Comparison of ENCODE assay signal across 9 cellular contexts in the genomic region with DNA sequence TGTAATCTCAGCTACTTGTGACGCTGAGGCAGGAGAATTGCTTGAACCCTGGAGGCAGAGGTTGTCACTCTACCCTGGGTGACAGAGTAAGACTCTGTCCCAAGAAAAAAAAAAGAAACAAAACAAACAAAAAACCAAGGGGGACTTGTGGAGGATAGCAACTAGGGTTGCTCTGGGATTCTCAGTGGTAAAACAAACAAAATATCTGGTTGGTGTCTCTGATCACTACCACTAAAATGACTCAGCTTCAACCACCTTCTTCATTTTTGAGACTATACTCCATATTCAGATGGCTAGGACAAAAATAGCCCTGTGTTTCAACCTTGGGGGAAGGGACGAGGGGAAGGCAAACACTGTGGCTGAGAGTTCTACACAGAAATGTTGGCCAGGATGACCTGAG.
A peak's percentile ranks its signal among the peaks of the same experiment; 100 is the strongest.
DNase-seq lines count a peak whose midpoint lies in the region; ATAC-seq and TF ChIP-seq lines count a peak whose summit lies in the region.
"Had no signal": no experiment of that assay in that cellular context is flagged by ENCODE, and none has a peak within 500 bp of the region (broad histone marks: within the 10 kb centered on the region; RNA-seq: fewer than 3 reads in every experiment).

No MANE protein-coding gene starts in this region.

- peak; percentile 96 for ATAC-seq in GM18907 (IDR thresholded peaks at IDR 0.05; ENCODE audit: unreplicated experiment)
- no peak for ATAC-seq in HCT116

- intact Hi-C loops in HCT116 (cut with micrococcal nuclease): no loop called here

- peak overlapping the region; percentile 32 for H2AFZ ChIP-seq in HCT116 (ENCODE audit: low read depth, low read length, poor library complexity, severe bottlenecking)

- POLR2A ChIA-PET in HCT116 (lab: Charles Lee): no interaction called here

- H3K27me3 ChIP-seq in HCT116 (ENCODE audit: insufficient read depth, low read length): no peaks in the 10 kb centered on the region
- H3K27me3 ChIP-seq in neutrophil: peaks cover 9% of the 10 kb centered on the region
- H3K27me3 ChIP-seq: heart left ventricle had no signal

- no peak for TF ChIP-seq CTCF in HCT116 (IDR thresholded peaks at IDR 0.05 in 2 of 3, conservative IDR thresholded peaks at IDR 0.05 in 1 of 3; ENCODE audit: borderline replicate concordance in 1 of 3, insufficient read depth in 1 of 3, low read depth in 2 of 3, low read length in 2 of 3)
- TF ChIP-seq CTCF in neutrophil (IDR thresholded peaks at IDR 0.05): no peak

- CTCF ChIA-PET in HCT116 (lab: Charles Lee): no interaction called here

- H4K20me1 ChIP-seq in HCT116 (ENCODE audit: insufficient read depth): no peaks in the 10 kb centered on the region

- H3K4me3 ChIP-seq in HCT116 (replicated peaks in 1 of 2; ENCODE audit: low read depth in 1 of 2, low read length in 2 of 2) (no peak overlapping the region), neutrophil (ENCODE audit: low read depth in 1 of 2, low read length in 1 of 2) (no peak overlapping the region)
- H3K4me3 ChIP-seq: heart left ventricle had no signal

- H3K4me1 ChIP-seq in HCT116 (ENCODE audit: control insufficient read depth in 1 of 2, insufficient read depth in 2 of 2, low read length in 2 of 2) (peaks cover 7 to 23% of the 10 kb centered on the region in 2 experiments), neutrophil (ENCODE audit: control insufficient read depth in 1 of 2, insufficient read depth in 1 of 2, low read depth in 1 of 2, low read length in 1 of 2) (no peaks in the 10 kb centered on the region)

- no peak overlapping the region for H3K9ac ChIP-seq in HCT116 (ENCODE audit: low read length)

- RAD21 ChIA-PET in HCT116 (lab: Charles Lee; ENCODE audit: low non-redundant PET in 1 of 2, low total read pairs in 2 of 2, uncharacterized antibody in 2 of 2, unreplicated experiment in 2 of 2): no interaction called here

- H3K9me3 ChIP-seq in HCT116 (ENCODE audit: control insufficient read depth in 1 of 2, insufficient read depth in 1 of 2, low read depth in 1 of 2, low read length in 2 of 2) (no peaks in the 10 kb centered on the region), neutrophil (no peaks in the 10 kb centered on the region)
- H3K9me3 ChIP-seq: heart left ventricle had no signal

- TF ChIP-seq RAD21 in HCT116 (IDR thresholded peaks at IDR 0.05; ENCODE audit: low read depth): no peak

- BruUV-seq in HCT116 (replicated peaks; lab: Mats Ljungman, UMichigan): no TSS peak

- DNase-seq in HCT116 (ENCODE audit: low read depth, low spot score): no peak
- DNase-seq in LHCN-M2 (ENCODE audit: low read depth): peak; percentile 58
- DNase-seq in NK-92 treated with Interleukin-12 subunit alpha and Interleukin-12 subunit beta, amount 100 ng/mL, for 24 hours (lab: John Stamatoyannopoulos, UW): no peak
- DNase-seq in activated CD4-positive, CD25-positive, alpha-beta regulatory T cell (lab: John Stamatoyannopoulos, UW): no peak
- no peak for DNase-seq in stimulated activated CD4-positive, alpha-beta T cell treated with anti-CD3 and anti-CD28 coated beads, Interleukin-2, amount 100 ng/mL, for 48 hours
- DNase-seq: heart left ventricle; stimulated activated CD4-positive, alpha-beta T cell treated with anti-CD3 and anti-CD28 coated beads, Interleukin-4, amount 100 ng/mL, for 24 hours had no signal

- no peaks in the 10 kb centered on the region for H3K79me2 ChIP-seq in HCT116 (ENCODE audit: insufficient read depth, low read length)

- no peak for TF ChIP-seq POLR2A in HCT116 (IDR thresholded peaks at IDR 0.05; ENCODE audit: borderline replicate concordance, extremely low read depth, insufficient read depth, insufficient read length)

- no peaks in the 10 kb centered on the region for H3K9me2 ChIP-seq in HCT116 (ENCODE audit: insufficient read depth)

- no peaks in the 10 kb centered on the region for H3K36me3 ChIP-seq in HCT116 (ENCODE audit: control insufficient read depth in 1 of 2, insufficient read depth in 2 of 2, low read length in 2 of 2)
- no peaks in the 10 kb centered on the region for H3K36me3 ChIP-seq in neutrophil
- H3K36me3 ChIP-seq: heart left ventricle had no signal

- no peak overlapping the region for H3K27ac ChIP-seq in HCT116 (ENCODE audit: low read depth, low read length)
- H3K27ac ChIP-seq in neutrophil: peak overlapping the region; percentile 48

- H3K4me2 ChIP-seq in HCT116 (ENCODE audit: low read length): no peak overlapping the region; the same call in 1 of the 2 replicates

TF ChIP-seq in HCT116, 20 proteins besides CTCF, POLR2A, EP300 and RAD21:
- TF ChIP-seq, protein P1, sequence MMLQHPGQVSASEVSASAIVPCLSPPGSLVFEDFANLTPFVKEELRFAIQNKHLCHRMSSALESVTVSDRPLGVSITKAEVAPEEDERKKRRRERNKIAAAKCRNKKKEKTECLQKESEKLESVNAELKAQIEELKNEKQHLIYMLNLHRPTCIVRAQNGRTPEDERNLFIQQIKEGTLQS (IDR thresholded peaks at IDR 0.05): no peak
TF ChIP-seq in HCT116: peak in this region for 0.
